In the genomic region with DNA sequence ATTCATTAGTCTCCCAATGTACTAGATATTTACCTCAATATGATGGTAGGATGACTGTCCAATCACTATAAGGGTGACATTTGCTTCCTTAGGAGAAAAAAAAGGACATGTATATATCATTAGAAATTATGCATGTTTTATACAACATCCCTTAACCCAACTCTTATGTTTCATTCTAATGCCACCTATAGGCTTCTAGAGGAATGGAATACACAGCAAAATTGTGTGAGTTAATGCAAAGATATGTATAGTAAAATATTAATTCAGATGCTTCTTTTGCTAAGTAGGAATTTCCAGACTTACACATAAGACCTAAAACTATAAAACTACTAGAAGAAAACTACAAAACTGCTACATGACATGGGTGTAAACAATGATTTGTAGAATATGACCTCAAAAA, we compare ENCODE assay signal across 9 cellular contexts. TPM values are rescaled to one million over a fixed set of nuclear protein-coding genes. Genes with fewer than 3 reads are reported as not detected.
DNase-seq lines count a peak whose midpoint lies in the region; ATAC-seq, FAIRE-seq and TF ChIP-seq lines count a peak whose summit lies in the region.
"Had no signal": no experiment of that assay in that cellular context is flagged by ENCODE, and none has a peak within 500 bp of the region (broad histone marks: within the 10 kb centered on the region; RNA-seq: fewer than 3 reads in every experiment).

No MANE protein-coding gene starts in this region.

- H3K36me3 Mint-ChIP-seq in progenitor cell of endocrine pancreas (ENCODE audit: insufficient read depth), result peaks cover 7% of the 10 kb centered on the region
- peaks cover 5 to 30% of the 10 kb centered on the region in 2 donors for H3K36me3 Mint-ChIP-seq in stimulated activated naive B cell treated with anti-CD40 and anti-IgM and Interleukin-4, amounts not matched to agents 10 μg/mL and 1 μg/mL and 100 μg/mL, for 72 hours

- no peak overlapping the region for H3K27ac ChIP-seq in substantia nigra (ENCODE audit: low read depth, low read length, poor library complexity, severe bottlenecking)

- peaks cover 4% of the 10 kb centered on the region for H3K4me1 Mint-ChIP-seq in progenitor cell of endocrine pancreas (ENCODE audit: low read depth)
- H3K4me1 Mint-ChIP-seq in stimulated activated naive B cell treated with anti-CD40 and anti-IgM and Interleukin-4, amounts not matched to agents 10 μg/mL and 1 μg/mL and 100 μg/mL, for 72 hours, result peaks cover 11 to 29% of the 10 kb centered on the region in 2 donors

- H3K27me3 ChIP-seq in bronchial epithelial cell (ENCODE audit: control insufficient read depth, insufficient read depth, low read length), result no peaks in the 10 kb centered on the region

- no peaks in the 10 kb centered on the region for H3K27me3 Mint-ChIP-seq in progenitor cell of endocrine pancreas
- no peaks in the 10 kb centered on the region for H3K27me3 Mint-ChIP-seq in stimulated activated naive B cell treated with anti-CD40 and anti-IgM and Interleukin-4, amounts not matched to agents 10 μg/mL and 1 μg/mL and 100 μg/mL, for 72 hours

- peak; percentile 48 for DNase-seq in NCI-H1092 treated with DMSO at 0.1 percent for 48 hours (lab: John Stamatoyannopoulos, UW)
- DNase-seq in NCI-H1092 (lab: John Stamatoyannopoulos, UW), result no peak
- DNase-seq in NB4 (ENCODE audit: low read depth), result peak; percentile 32
- DNase-seq in bronchial epithelial cell (ENCODE audit: low read depth), result peak; percentile 49
- DNase-seq in progenitor cell of endocrine pancreas (ENCODE audit: low spot score, unreplicated experiment), result no peak
- no peak for DNase-seq in substantia nigra (lab: John Stamatoyannopoulos, UW)
- no peak for DNase-seq in activated T-cell treated with anti-CD3 and anti-CD28 coated beads for 4 hours
- no peak for DNase-seq in stimulated activated naive B cell treated with anti-CD40 and anti-IgM and Interleukin-4, amounts not matched to agents 10 μg/mL and 1 μg/mL and 100 μg/mL, for 72 hours

- peak overlapping the region; percentile 80 for H3K27ac Mint-ChIP-seq in progenitor cell of endocrine pancreas
- no peak overlapping the region for H3K27ac Mint-ChIP-seq in stimulated activated naive B cell treated with anti-CD40 and anti-IgM and Interleukin-4, amounts not matched to agents 10 μg/mL and 1 μg/mL and 100 μg/mL, for 72 hours
- H3K27ac Mint-ChIP-seq: stimulated activated effector memory CD8-positive, alpha-beta T cell treated with anti-CD3 and anti-CD28 coated beads, Interleukin-12 subunit alpha, Interleukin-12 subunit beta, amount 100 ng/mL, for 72 hours had no signal

- FAIRE-seq in bronchial epithelial cell (lab: Jason Lieb, UNC), result no peak

- H3K36me3 ChIP-seq in bronchial epithelial cell (ENCODE audit: control insufficient read depth, insufficient read depth, low read length), result peaks cover 5% of the 10 kb centered on the region

- TF ChIP-seq CTCF in NB4 (IDR thresholded peaks at IDR 0.05; ENCODE audit: low read depth, low read length) (no peak), bronchial epithelial cell (IDR thresholded peaks at IDR 0.05; ENCODE audit: insufficient read depth, low read length, severe bottlenecking) (peak; percentile 22), progenitor cell of endocrine pancreas (IDR thresholded peaks at IDR 0.05; ENCODE audit: unreplicated experiment) (peak; percentile 57)

- no peak overlapping the region for H3K4me3 ChIP-seq in NB4 (ENCODE audit: low read depth, low read length)
- no peak overlapping the region for H3K4me3 ChIP-seq in bronchial epithelial cell (ENCODE audit: low read depth, low read length)

- no peak for ATAC-seq in stimulated activated naive B cell treated with anti-CD40 and anti-IgM and Interleukin-4, amounts not matched to agents 10 μg/mL and 1 μg/mL and 100 μg/mL, for 72 hours (replicated peaks)
- ATAC-seq: stimulated activated effector memory CD8-positive, alpha-beta T cell treated with anti-CD3 and anti-CD28 coated beads, Interleukin-12 subunit alpha, Interleukin-12 subunit beta, amount 100 ng/mL, for 72 hours had no signal

- H3K9me3 Mint-ChIP-seq in progenitor cell of endocrine pancreas (ENCODE audit: low read depth), result no peaks in the 10 kb centered on the region
- no peaks in the 10 kb centered on the region for H3K9me3 Mint-ChIP-seq in stimulated activated naive B cell treated with anti-CD40 and anti-IgM and Interleukin-4, amounts not matched to agents 10 μg/mL and 1 μg/mL and 100 μg/mL, for 72 hours
- H3K9me3 Mint-ChIP-seq: stimulated activated effector memory CD8-positive, alpha-beta T cell treated with anti-CD3 and anti-CD28 coated beads, Interleukin-12 subunit alpha, Interleukin-12 subunit beta, amount 100 ng/mL, for 72 hours had no signal

- no peak for TF ChIP-seq POLR2A in NB4 (IDR thresholded peaks at IDR 0.05; ENCODE audit: extremely low read depth, insufficient read length)

- H3K4me3 Mint-ChIP-seq in progenitor cell of endocrine pancreas (ENCODE audit: low read depth), result no peak overlapping the region
- H3K4me3 Mint-ChIP-seq in stimulated activated naive B cell treated with anti-CD40 and anti-IgM and Interleukin-4, amounts not matched to agents 10 μg/mL and 1 μg/mL and 100 μg/mL, for 72 hours, result no peak overlapping the region
- H3K4me3 Mint-ChIP-seq: stimulated activated effector memory CD8-positive, alpha-beta T cell treated with anti-CD3 and anti-CD28 coated beads, Interleukin-12 subunit alpha, Interleukin-12 subunit beta, amount 100 ng/mL, for 72 hours had no signal

RNA-seq across cellular contexts. Expression of a gene that starts 3.5 kb away (rescaled TPM):
- total RNA-seq in bronchial epithelial cell (5.8 and 9.5 TPM in 2 replicates), progenitor cell of endocrine pancreas (4.8 and 6.2 TPM in 2 replicates)

RNA-seq across cellular contexts. Expression of a gene that starts 32.0 kb away (rescaled TPM):
- total RNA-seq in bronchial epithelial cell (8.4 and 11.6 TPM in 2 replicates), progenitor cell of endocrine pancreas (46.2 and 53.2 TPM in 2 replicates)

Comparison
In these comparisons a context has a peak if more than half of its experiments do, and no peak if none do; other contexts are left out.
1. DNase-seq: peak in NCI-H1092 treated with DMSO at 0.1 percent for 48 hours (single experiment), NB4 (single experiment) and bronchial epithelial cell (single experiment); none in NCI-H1092 (single experiment), progenitor cell of endocrine pancreas (single experiment), substantia nigra (0 of 49), activated T-cell treated with anti-CD3 and anti-CD28 coated beads for 4 hours (single experiment) and stimulated activated naive B cell treated with anti-CD40 and anti-IgM and Interleukin-4, amounts not matched to agents 10 μg/mL and 1 μg/mL and 100 μg/mL, for 72 hours (single experiment).